Comparison of ENCODE assay signal across 8 cellular contexts in genomic region chr12:42588981-42589464, GRCh38. TPM values are rescaled to one million over a fixed set of nuclear protein-coding genes. Genes with fewer than 3 reads are reported as not detected.
DNase-seq lines count a peak whose midpoint lies in the region; ATAC-seq, FAIRE-seq and TF ChIP-seq lines count a peak whose summit lies in the region.

No MANE protein-coding gene starts in this region.

- H4K8ac ChIP-seq in mesenchymal stem cell (ENCODE audit: low read length), result peak overlapping the region; percentile 84

- H2BK12ac ChIP-seq in mesenchymal stem cell (ENCODE audit: low read length in 2 of 2), result peak overlapping the region; percentile 30 to 74

- peaks cover 16% of the 10 kb centered on the region for H3K27me3 Mint-ChIP-seq in type B pancreatic cell

- H2AFZ ChIP-seq in mesenchymal stem cell (ENCODE audit: low read depth, low read length), result peak overlapping the region; percentile 75

- 0% methylated on average over 38 of the region's 38 CpGs for WGBS in mesenchymal stem cell

- H3K14ac ChIP-seq in mesenchymal stem cell (ENCODE audit: low read length in 2 of 2), result peak overlapping the region in 1 of 2 experiments; percentile 83

- H3K4me1 ChIP-seq in mesenchymal stem cell (ENCODE audit: control insufficient read depth, insufficient read depth, low read depth, low read length), result peaks cover 11% of the 10 kb centered on the region

- peak overlapping the region; percentile 42 for H3K4me2 ChIP-seq in mesenchymal stem cell (ENCODE audit: low read length, poor library complexity, severe bottlenecking)

- DNase-seq in AG09319 (ENCODE audit: extremely low read depth, low read depth) (no peak), RCC 7860 (ENCODE audit: low spot score) (peak; percentile 18), dorsolateral prefrontal cortex (peak in 7 of 10 donors; percentile 40 to 68 (median 49)), mesenchymal stem cell (peak; percentile 47), type B pancreatic cell (ENCODE audit: extremely low spot score, unreplicated experiment) (peak; percentile 76)
- DNase-seq in stimulated activated naive CD4-positive, alpha-beta T cell treated with Interleukin-2 at 50 U/mL for 16 hours (lab: John Stamatoyannopoulos, UW), result no peak

- no peaks in the 10 kb centered on the region for H3K9me3 Mint-ChIP-seq in type B pancreatic cell

- peaks cover 24% of the 10 kb centered on the region for H3K4me1 Mint-ChIP-seq in type B pancreatic cell (ENCODE audit: unreplicated experiment)

- H3K4ac ChIP-seq in mesenchymal stem cell (ENCODE audit: low read depth in 1 of 2, low read length in 2 of 2), result no peak overlapping the region

- peak; percentile 63 for TF ChIP-seq CTCF in AG09319 (IDR thresholded peaks at IDR 0.05; ENCODE audit: low read depth, low read length)
- peak in 33 of 56 donors; percentile 8 to 55 (median 32) for TF ChIP-seq CTCF in dorsolateral prefrontal cortex (IDR thresholded peaks at IDR 0.05 in 54 of 56, conservative IDR thresholded peaks at IDR 0.05 in 2 of 56; ENCODE audit: low read depth in 1 of 56, partially characterized antibody in 56 of 56)
- TF ChIP-seq CTCF in type B pancreatic cell (conservative IDR thresholded peaks at IDR 0.05), result peak; percentile 69

- H3K9ac ChIP-seq in mesenchymal stem cell (ENCODE audit: low read length), result peak overlapping the region; percentile 87

- peaks cover 0 to 67% (median 5%) of the 10 kb centered on the region in 45 donors for H3K27me3 ChIP-seq in dorsolateral prefrontal cortex
- H3K27me3 ChIP-seq in mesenchymal stem cell (ENCODE audit: control insufficient read depth in 1 of 2, insufficient read depth in 1 of 2, low read length in 2 of 2), result no peaks in the 10 kb centered on the region

- no peak overlapping the region for H2BK120ac ChIP-seq in mesenchymal stem cell (ENCODE audit: low read depth, low read length)

- peak overlapping the region; percentile 92 for H3K4me3 Mint-ChIP-seq in type B pancreatic cell

- H3K27ac Mint-ChIP-seq in type B pancreatic cell, result peak overlapping the region; percentile 45

- H4K91ac ChIP-seq in mesenchymal stem cell (ENCODE audit: low read length), result no peak overlapping the region

- H3K4me3 ChIP-seq in dorsolateral prefrontal cortex (peak overlapping the region; percentile 50 to 85 (median 70)), mesenchymal stem cell (ENCODE audit: insufficient read depth in 1 of 2, low read depth in 1 of 2, low read length in 2 of 2) (peak overlapping the region; percentile 88 to 99)

- H2BK15ac ChIP-seq in mesenchymal stem cell (ENCODE audit: low read depth, poor library complexity, severe bottlenecking), result no peak overlapping the region

- peaks cover 6% of the 10 kb centered on the region in 2 experiments for H3K36me3 ChIP-seq in mesenchymal stem cell (ENCODE audit: control insufficient read depth in 1 of 2, insufficient read depth in 2 of 2, low read depth in 1 of 2, low read length in 2 of 2)

- peak overlapping the region; percentile 88 for H2AK5ac ChIP-seq in mesenchymal stem cell (ENCODE audit: low read length, severe bottlenecking)

- H3K9me3 ChIP-seq in mesenchymal stem cell (ENCODE audit: control insufficient read depth, low read length), result no peaks in the 10 kb centered on the region

- peak overlapping the region; percentile 97 for H2BK5ac ChIP-seq in mesenchymal stem cell (ENCODE audit: low read depth, low read length, poor library complexity, severe bottlenecking)

- peak overlapping the region; percentile 86 to 88 for H3K18ac ChIP-seq in mesenchymal stem cell (ENCODE audit: low read depth in 1 of 2, low read length in 2 of 2)

- H3K27ac ChIP-seq in dorsolateral prefrontal cortex (peak overlapping the region in 57 of 59 donors; percentile 31 to 94 (median 86)), mesenchymal stem cell (ENCODE audit: low read length, poor library complexity, severe bottlenecking) (peak overlapping the region; percentile 78)

- no peak for FAIRE-seq in RCC 7860 (lab: Jason Lieb, UNC)

- peak overlapping the region in 1 of 2 experiments; percentile 75 for H3K23ac ChIP-seq in mesenchymal stem cell (ENCODE audit: low read length in 2 of 2)

- H3K36me3 Mint-ChIP-seq in type B pancreatic cell, result no peaks in the 10 kb centered on the region

- H3K79me1 ChIP-seq in mesenchymal stem cell (replicated peaks; ENCODE audit: low read length, poor library complexity, severe bottlenecking), result peaks cover 2% of the 10 kb centered on the region

- intact Hi-C loops in dorsolateral prefrontal cortex (cut with DNase I), result loop anchor here in 1 of 2 donors (5.0 kb wide), 2 partner anchors 107 to 368 kb away; no protein-coding TSS in a partner anchor

- ATAC-seq in GM18517 (IDR thresholded peaks at IDR 0.05; ENCODE audit: unreplicated experiment) (peak; percentile 35), HG03045 (IDR thresholded peaks at IDR 0.05; ENCODE audit: unreplicated experiment) (peak; percentile 26)

RNA-seq across cellular contexts. Expression of gene PRICKLE1, which starts 0.5 kb away (rescaled TPM):
- total RNA-seq in dorsolateral prefrontal cortex (10 to 100 TPM in 119 of 120 experiments, 1 to 10 TPM in 1; 9.9 to 57.6 (median 40.2) TPM), type B pancreatic cell (ENCODE audit: low replicate concordance) (11.7 and 28.7 TPM in 2 replicates)
- polyA plus RNA-seq in mesenchymal stem cell (2013, experiment 1 of 2), result 1.5 TPM
- polyA plus RNA-seq in mesenchymal stem cell (2013, experiment 2 of 2), result 1.5 TPM

Comparison
In these comparisons a context has a peak if more than half of its experiments do, and no peak if none do; other contexts are left out.
1. DNase-seq: peak in RCC 7860 (single experiment), dorsolateral prefrontal cortex (7 of 10), mesenchymal stem cell (single experiment) and type B pancreatic cell (single experiment); none in AG09319 (single experiment) and stimulated activated naive CD4-positive, alpha-beta T cell treated with Interleukin-2 at 50 U/mL for 16 hours (single experiment).
2. Peak in every context shown above with its lines, with median percentiles within 50 percentile points of each other: CTCF ChIP-seq.